In the genomic region with DNA sequence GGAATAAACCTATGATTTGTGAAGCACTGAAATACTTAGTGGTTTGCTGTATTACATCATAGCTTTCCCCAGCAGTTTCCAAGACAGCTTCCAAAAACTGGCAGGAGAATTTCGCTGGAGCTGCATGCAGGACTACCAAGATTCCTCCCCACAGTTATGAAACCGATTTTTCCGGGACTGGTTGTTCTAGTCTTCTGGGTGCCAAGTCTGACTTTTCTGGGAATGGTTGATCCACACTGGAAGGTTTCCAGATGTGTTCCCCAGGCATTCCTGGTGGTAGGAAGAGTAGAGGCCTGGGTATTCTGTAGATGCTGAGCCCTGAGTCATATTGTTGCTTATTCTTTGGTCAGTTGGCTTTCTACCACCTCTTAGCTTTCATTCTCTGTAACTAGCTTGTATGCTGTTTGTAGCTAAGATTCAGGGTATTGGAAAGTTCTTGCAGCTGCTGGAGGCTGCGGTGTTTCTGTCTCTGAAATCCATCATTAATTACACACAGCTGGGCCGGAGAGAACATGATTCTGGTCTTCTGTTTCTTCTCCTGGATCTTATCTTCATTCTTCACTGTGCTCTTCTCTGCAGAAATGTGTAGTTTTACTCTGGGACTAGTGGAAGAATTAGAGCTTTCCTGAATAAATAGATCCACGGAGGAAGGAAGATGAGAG, we compare ENCODE assay signal across 9 cellular contexts. TPM values are rescaled to one million over a fixed set of nuclear protein-coding genes. Genes with fewer than 3 reads are reported as not detected.
DNase-seq lines count a peak whose midpoint lies in the region; ATAC-seq and TF ChIP-seq lines count a peak whose summit lies in the region.
"Had no signal": no experiment of that assay in that cellular context is flagged by ENCODE, and none has a peak within 500 bp of the region (broad histone marks: within the 10 kb centered on the region; RNA-seq: fewer than 3 reads in every experiment).

No MANE protein-coding gene starts in this region.

- no peaks in the 10 kb centered on the region for H3K27me3 ChIP-seq in body of pancreas
- no peaks in the 10 kb centered on the region for H3K27me3 ChIP-seq in skeletal muscle satellite cell (ENCODE audit: control insufficient read depth, insufficient read depth, low read length)

- no peak overlapping the region for H3K27ac ChIP-seq in body of pancreas

- no peak for TF ChIP-seq CTCF in body of pancreas (IDR thresholded peaks at IDR 0.05)

- DNase-seq in ELR (ENCODE audit: low read depth) (peak; percentile 52), body of pancreas (peak; percentile 7 to 50 (median 19)), hepatic stellate cell (ENCODE audit: low spot score) (peak; percentile 10), COLO829 (ENCODE audit: low spot score) (no peak), T1000 (lab: John Stamatoyannopoulos, UW) (no peak)
- DNase-seq in activated CD4-positive, alpha-beta T cell treated with anti-CD3 and anti-CD28 coated beads for 4 hours: no peak
- DNase-seq: effector CD4-positive, alpha-beta T cell had no signal

- H3K4me1 ChIP-seq in body of pancreas (no peaks in the 10 kb centered on the region), skeletal muscle satellite cell (ENCODE audit: control insufficient read depth, insufficient read depth, low read length) (peaks cover 36% of the 10 kb centered on the region)

- H3K36me3 ChIP-seq in body of pancreas (replicated peaks in 1 of 2; ENCODE audit: insufficient read depth in 1 of 2, low read depth in 2 of 2) (no peaks in the 10 kb centered on the region), skeletal muscle satellite cell (ENCODE audit: insufficient read depth, low read length) (no peaks in the 10 kb centered on the region)

- WGBS in body of pancreas, 2 donors: 69 to 77% methylated on average over 5 to 6 of the region's 6 CpGs

- H3K4me3 ChIP-seq in body of pancreas (no peak overlapping the region), skeletal muscle satellite cell (ENCODE audit: low read length) (no peak overlapping the region)

- H3K4me2 ChIP-seq in skeletal muscle satellite cell (ENCODE audit: low read length): peak overlapping the region; percentile 48

- no peak overlapping the region for H3K9ac ChIP-seq in skeletal muscle satellite cell (ENCODE audit: low read depth, low read length)

- H3K9me3 ChIP-seq in body of pancreas (no peaks in the 10 kb centered on the region), skeletal muscle satellite cell (replicated peaks; ENCODE audit: low read length) (no peaks in the 10 kb centered on the region)

- intact Hi-C loops in body of pancreas (cut with DNase I): no loop called here

- ATAC-seq in body of pancreas (peak; percentile 65), HG03097 (IDR thresholded peaks at IDR 0.05; ENCODE audit: low FRiP score, unreplicated experiment) (no peak)

- TF ChIP-seq POLR2A in body of pancreas (IDR thresholded peaks at IDR 0.05): no peak

RNA-seq across cellular contexts. Expression of gene ABCC2, which starts 6.3 kb away (rescaled TPM):
- total RNA-seq in body of pancreas: 1 to 10 TPM; 1.3 to 4.3 TPM
- 4.8 and 5.7 TPM in 2 replicates for total RNA-seq in skeletal muscle satellite cell (2012; rRNA removed)

RNA-seq across cellular contexts. Expression of gene CUTC, which starts 56.7 kb away (rescaled TPM):
- total RNA-seq in body of pancreas: 10 to 100 TPM in 1 of 2 donors, 1 to 10 TPM in 1; 8.6 to 14.8 TPM
- total RNA-seq in skeletal muscle satellite cell (2012; rRNA removed): 20.3 and 28.1 TPM in 2 replicates

RNA-seq across cellular contexts. Expression of gene COX15, which starts 56.8 kb away (rescaled TPM):
- 10 to 100 TPM in 1 of 2 donors, 1 to 10 TPM in 1; 9.6 to 17.9 TPM for total RNA-seq in body of pancreas
- 28.2 and 44.9 TPM in 2 replicates for total RNA-seq in skeletal muscle satellite cell (2012; rRNA removed)

Comparison
In these comparisons a context has a peak if more than half of its experiments do, and no peak if none do; other contexts are left out.
1. DNase-seq: peak in ELR (single experiment), body of pancreas (4 of 4) and hepatic stellate cell (single experiment); none in activated CD4-positive, alpha-beta T cell treated with anti-CD3 and anti-CD28 coated beads for 4 hours (0 of 2), COLO829 (single experiment) and T1000 (single experiment).